8 cellular contexts compared by ENCODE assay signal in genomic region chr9:129174102-129174723, GRCh38. TPM values are rescaled to one million over a fixed set of nuclear protein-coding genes. Genes with fewer than 3 reads are reported as not detected.
A peak's percentile ranks its signal among the peaks of the same experiment; 100 is the strongest.
DNase-seq lines count a peak whose midpoint lies in the region; ATAC-seq and TF ChIP-seq lines count a peak whose summit lies in the region.

No MANE protein-coding gene starts in this region.

- H3K27me3 ChIP-seq in NT2/D1 (ENCODE audit: insufficient read depth, insufficient read length): peaks cover 25% of the 10 kb centered on the region

- peak overlapping the region; percentile 75 for H3K27ac ChIP-seq in C4-2B

- peaks cover 9% of the 10 kb centered on the region for H3K4me1 Mint-ChIP-seq in endothelial cell (ENCODE audit: unreplicated experiment)
- H3K4me1 Mint-ChIP-seq in mesothelial cell of epicardium: peaks cover 27% of the 10 kb centered on the region

- DNase-seq in HS-5 (ENCODE audit: low read depth) (peak; percentile 53), NT2/D1 (ENCODE audit: low read depth, low spot score) (no peak), endothelial cell (ENCODE audit: low spot score) (peak; percentile 94), mesothelial cell of epicardium (ENCODE audit: low spot score in 2 of 2, unreplicated experiment in 2 of 2) (peak; percentile 79 to 94)
- DNase-seq in activated CD8-positive, alpha-beta memory T cell treated with anti-CD3 and anti-CD28 coated beads, Interleukin-2, amount 50 U/mL, for 48 hours: peak; percentile 93
- DNase-seq in stimulated activated CD8-positive, alpha-beta memory T cell treated with anti-CD3 and anti-CD28 coated beads, Interleukin-15, amount 100 ng/mL, for 1 hour (ENCODE audit: low read depth): peak; percentile 70

- peaks cover 6% of the 10 kb centered on the region for H3K36me3 ChIP-seq in NT2/D1 (ENCODE audit: insufficient read depth, insufficient read length, low read length)

- H3K27me3 Mint-ChIP-seq in endothelial cell (ENCODE audit: unreplicated experiment): peaks cover 6% of the 10 kb centered on the region
- peaks cover 3% of the 10 kb centered on the region for H3K27me3 Mint-ChIP-seq in mesothelial cell of epicardium (ENCODE audit: low read depth)

- peak overlapping the region; percentile 42 for H3K4me3 ChIP-seq in NT2/D1 (ENCODE audit: insufficient read length, low read depth)

- H3K4me1 ChIP-seq in NT2/D1 (ENCODE audit: insufficient read depth, insufficient read length): peaks cover 22% of the 10 kb centered on the region

- TF ChIP-seq CTCF in C4-2B (conservative IDR thresholded peaks at IDR 0.05) (peak; percentile 98), endothelial cell (IDR thresholded peaks at IDR 0.05; ENCODE audit: unreplicated experiment) (peak; percentile 95), mesothelial cell of epicardium (IDR thresholded peaks at IDR 0.05; ENCODE audit: unreplicated experiment) (peak; percentile 96)

- peak overlapping the region; percentile 89 for H3K27ac Mint-ChIP-seq in endothelial cell (ENCODE audit: unreplicated experiment)
- H3K27ac Mint-ChIP-seq in mesothelial cell of epicardium: peak overlapping the region; percentile 99

- H3K4me3 Mint-ChIP-seq in endothelial cell (ENCODE audit: unreplicated experiment) (peak overlapping the region; percentile 86), mesothelial cell of epicardium (peak overlapping the region; percentile 88)

- ATAC-seq in GM19467 (IDR thresholded peaks at IDR 0.05; ENCODE audit: unreplicated experiment): no peak

- H3K36me3 Mint-ChIP-seq in endothelial cell (ENCODE audit: low read depth, unreplicated experiment): no peaks in the 10 kb centered on the region
- H3K36me3 Mint-ChIP-seq in mesothelial cell of epicardium: no peaks in the 10 kb centered on the region

- no peaks in the 10 kb centered on the region for H3K9me3 ChIP-seq in NT2/D1 (ENCODE audit: insufficient read depth, low read length)

- H3K9ac ChIP-seq in NT2/D1 (ENCODE audit: insufficient read length, low read depth): peak overlapping the region; percentile 94

- no peaks in the 10 kb centered on the region for H3K9me3 Mint-ChIP-seq in endothelial cell (ENCODE audit: unreplicated experiment)
- H3K9me3 Mint-ChIP-seq in mesothelial cell of epicardium: no peaks in the 10 kb centered on the region

RNA-seq across cellular contexts. Expression of gene IER5L, which starts 3.8 kb away (rescaled TPM):
- 5.2 TPM for total RNA-seq in endothelial cell (ENCODE audit: unreplicated experiment)
- 31.3 to 34.7 TPM (median 31.9 TPM) in 3 replicates for total RNA-seq in mesothelial cell of epicardium
